In the genomic region with DNA sequence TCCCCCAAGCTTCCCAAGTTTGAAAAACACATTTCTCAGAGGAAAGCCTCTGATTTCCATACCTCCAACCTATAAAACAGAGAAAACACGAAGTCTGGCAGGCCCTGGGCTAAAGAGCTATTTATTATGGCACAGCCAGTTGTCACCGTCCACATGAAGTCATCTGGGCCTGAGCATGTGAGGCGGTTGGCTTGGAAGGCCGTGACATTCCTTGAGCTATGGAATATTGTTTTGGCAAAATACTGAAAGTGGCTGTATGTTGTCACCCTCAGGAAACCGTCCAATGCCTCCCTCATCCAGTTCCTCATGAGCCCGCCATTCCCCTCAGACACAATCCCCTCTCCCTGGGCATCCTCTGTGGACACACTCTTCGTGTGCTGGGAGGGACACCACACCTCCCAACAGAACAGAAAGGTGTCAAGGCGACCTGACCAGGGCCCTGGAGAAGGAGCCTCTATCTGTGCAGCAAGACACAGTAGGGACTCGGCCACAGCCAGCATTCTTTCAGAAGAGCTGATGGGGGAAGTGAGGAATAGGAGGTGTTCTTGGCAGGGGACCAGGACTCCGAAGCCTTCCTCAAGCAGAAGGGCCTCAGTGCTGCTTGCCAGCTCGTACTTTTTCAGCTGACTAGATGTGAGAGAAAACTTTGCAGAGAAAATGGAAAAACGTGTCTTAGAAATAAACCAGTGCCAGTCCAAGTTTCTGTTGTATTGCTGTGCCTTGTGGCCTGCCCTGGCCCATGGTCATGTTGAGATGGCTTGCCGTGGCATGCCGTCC, we compare ENCODE assay signal across 27 cellular contexts.
"Had no signal": no experiment of that assay in that cellular context is flagged by ENCODE, and none has a peak within 500 bp of the region (broad histone marks: within the 10 kb centered on the region; RNA-seq: fewer than 3 reads in every experiment).

No MANE protein-coding gene starts in this region.

- H3K36me3 ChIP-seq: MG63, SJSA1 had no signal

- DNase-seq: activated CD4-positive, alpha-beta T cell treated with anti-CD3 and anti-CD28 coated beads for 48 hours; activated CD4-positive, alpha-beta T cell treated with anti-CD3 and anti-CD28 coated beads, Interleukin-2, amount 50 U/mL, for 4 hours; activated CD4-positive, CD25-positive, alpha-beta regulatory T cell treated with anti-CD3 and anti-CD28 coated beads, Interleukin-2, amount 50 U/mL, for 72 hours; activated CD8-positive, alpha-beta memory T cell treated with anti-CD3 and anti-CD28 coated beads, Interleukin-2, amount 50 U/mL, for 48 hours; activated CD8-positive, alpha-beta T cell treated with anti-CD3 and anti-CD28 coated beads, Interleukin-2, amount 10 ng/mL, durations not matched to agents 7 days and 5 days; activated effector memory CD4-positive, alpha-beta T cell treated with Interleukin-2 at 50 U/mL for 16 hours; activated naive CD4-positive, alpha-beta T cell treated with Interleukin-2 at 50 U/mL for 16 hours; activated naive CD8-positive, alpha-beta T cell treated with anti-CD3 and anti-CD28 coated beads, Interleukin-2, amount 50 U/mL, for 24 hours; activated T-cell treated with anti-CD3 and anti-CD28 coated beads, Interleukin-2, amount 50 U/mL, for 1 hour; amniotic stem cell; MG63; MV-4-11; NCI-H1105; NCI-H1436; NCI-H1694 treated with DMSO at 0.1 percent for 48 hours; NCI-H2081; NCI-H510A treated with DMSO at 0.1 percent for 48 hours; NCI-H69; NK-92 treated with Interleukin-12 subunit alpha and Interleukin-12 subunit beta, amount 100 ng/mL, for 24 hours; OCI-M1; RPMI8226; SHP77 had no signal

- H3K9me3 ChIP-seq: MG63 had no signal

- H3K27me3 ChIP-seq: MG63, SJSA1 had no signal

- H3K4me3 ChIP-seq: MG63, SJSA1 had no signal

- ATAC-seq: activated CD8-positive, alpha-beta T cell treated with anti-CD3 and anti-CD28 coated beads, Interleukin-2, amount 10 ng/mL, durations not matched to agents 7 days and 5 days; activated naive CD4-positive, alpha-beta T cell treated with anti-CD3 and anti-CD28 coated beads, Interleukin-2, amount 50 U/mL, for 72 hours; activated naive CD8-positive, alpha-beta T cell treated with anti-CD3 and anti-CD28 coated beads, Interleukin-2, amount 50 U/mL, for 24 hours; Panc1; SK-N-SH treated with all-trans-retinoic acid at 6 μM for 48 hours; WTC11 had no signal

- H3K27ac ChIP-seq: SJSA1 had no signal
